ENCODE assay signal across 26 cellular contexts in the genomic region with DNA sequence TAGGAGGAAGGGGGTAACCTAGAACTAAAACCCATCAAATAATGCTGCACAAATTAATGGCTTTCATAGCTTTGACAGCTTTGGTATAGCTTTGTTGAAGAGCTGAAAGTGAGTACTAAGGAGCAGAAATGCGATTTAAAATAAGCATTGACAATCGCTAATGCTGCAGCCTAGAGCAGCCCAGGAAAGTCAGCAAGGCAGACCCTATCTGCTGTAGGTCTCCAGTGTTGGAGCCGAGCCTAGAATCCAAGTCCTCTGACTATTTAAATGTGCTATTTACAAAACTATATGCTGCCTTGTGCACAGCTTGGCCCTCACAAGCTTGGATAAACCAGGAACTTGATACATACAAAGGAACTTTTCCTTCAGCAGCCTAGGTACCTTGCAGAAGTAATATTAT.
"Had no signal": no experiment of that assay in that cellular context is flagged by ENCODE, and none has a peak within 500 bp of the region (broad histone marks: within the 10 kb centered on the region; RNA-seq: fewer than 3 reads in every experiment).

No MANE protein-coding gene starts in this region.

- H3K36me3 Mint-ChIP-seq: neural progenitor cell had no signal

- H3K36me3 ChIP-seq: colonic mucosa, neural progenitor cell, transverse colon, uterus had no signal

- H3K27me3 Mint-ChIP-seq: dendritic cell treated with granulocyte-macrophage colony-stimulating factor and Interleukin-4, amounts not matched to agents 40 ng/mL and 50 ng/mL, for 4 days; memory B cell; progenitor cell of endocrine pancreas; stimulated activated memory B cell treated with anti-CD40 and anti-IgM and Interleukin-4, amounts not matched to agents 10 μg/mL and 1 μg/mL and 100 μg/mL, for 72 hours; stimulated activated naive CD8-positive, alpha-beta T cell treated with anti-CD3 and anti-CD28 coated beads, Interleukin-15, Interleukin-2, amounts not matched to agents 100 ng/mL and 50 ng/mL, for 24 hours had no signal

- H3K4me3 ChIP-seq: colonic mucosa, esophagus muscularis mucosa, lung, neural progenitor cell, skin epidermis, spleen, suprapubic skin, transverse colon, upper lobe of right lung, uterus had no signal

- H2AFZ ChIP-seq: neural progenitor cell, parathyroid adenoma had no signal

- H3K27ac ChIP-seq: colonic mucosa, esophagus muscularis mucosa, neural progenitor cell, parathyroid adenoma, spleen, suprapubic skin, transverse colon, upper lobe of right lung, uterus had no signal

- ATAC-seq: left colon; stimulated activated memory B cell treated with anti-CD40 and anti-IgM and Interleukin-4, amounts not matched to agents 10 μg/mL and 1 μg/mL and 100 μg/mL, for 72 hours had no signal

- H3K27me3 ChIP-seq: colonic mucosa, esophagus muscularis mucosa, neural progenitor cell, spleen, suprapubic skin, transverse colon, upper lobe of right lung, uterus had no signal

- H3K4me1 Mint-ChIP-seq: nephron, neural progenitor cell had no signal

- H3K9me3 Mint-ChIP-seq: immature natural killer cell, nephron, neural progenitor cell had no signal

- H3K4me3 Mint-ChIP-seq: dendritic cell treated with granulocyte-macrophage colony-stimulating factor and Interleukin-4, amounts not matched to agents 40 ng/mL and 50 ng/mL, for 4 days; immature natural killer cell; memory B cell; nephron; neural progenitor cell; stimulated activated memory B cell treated with anti-CD40 and anti-IgM and Interleukin-4, amounts not matched to agents 10 μg/mL and 1 μg/mL and 100 μg/mL, for 72 hours; stimulated activated naive CD8-positive, alpha-beta T cell treated with anti-CD3 and anti-CD28 coated beads, Interleukin-15, Interleukin-2, amounts not matched to agents 100 ng/mL and 50 ng/mL, for 24 hours had no signal

- H3K27ac Mint-ChIP-seq: immature natural killer cell; nephron; neural progenitor cell; progenitor cell of endocrine pancreas; stimulated activated memory B cell treated with anti-CD40 and anti-IgM and Interleukin-4, amounts not matched to agents 10 μg/mL and 1 μg/mL and 100 μg/mL, for 72 hours; stimulated activated naive CD8-positive, alpha-beta T cell treated with anti-CD3 and anti-CD28 coated beads, Interleukin-15, Interleukin-2, amounts not matched to agents 100 ng/mL and 50 ng/mL, for 24 hours had no signal

- H3K9me3 ChIP-seq: colonic mucosa, suprapubic skin, upper lobe of right lung, uterus had no signal

- H3K9ac ChIP-seq: neural progenitor cell, parathyroid adenoma had no signal

- H3K4me2 ChIP-seq: neural progenitor cell had no signal

- DNase-seq: colonic mucosa; effector memory CD4-positive, alpha-beta T cell; foreskin melanocyte; glutamatergic neuron; hypothalamus; immature natural killer cell; islet precursor cell; kidney glomerular epithelial cell; left colon; spleen; stimulated activated CD4-positive, alpha-beta T cell treated with anti-CD3 and anti-CD28 coated beads, Interleukin-4, amount 100 ng/mL, for 4 hours; transverse colon; upper lobe of right lung; uterus had no signal

- H3K4me1 ChIP-seq: colonic mucosa, neural progenitor cell, transverse colon, uterus had no signal
